Comparison of ENCODE assay signal across 12 cellular contexts in the genomic region with DNA sequence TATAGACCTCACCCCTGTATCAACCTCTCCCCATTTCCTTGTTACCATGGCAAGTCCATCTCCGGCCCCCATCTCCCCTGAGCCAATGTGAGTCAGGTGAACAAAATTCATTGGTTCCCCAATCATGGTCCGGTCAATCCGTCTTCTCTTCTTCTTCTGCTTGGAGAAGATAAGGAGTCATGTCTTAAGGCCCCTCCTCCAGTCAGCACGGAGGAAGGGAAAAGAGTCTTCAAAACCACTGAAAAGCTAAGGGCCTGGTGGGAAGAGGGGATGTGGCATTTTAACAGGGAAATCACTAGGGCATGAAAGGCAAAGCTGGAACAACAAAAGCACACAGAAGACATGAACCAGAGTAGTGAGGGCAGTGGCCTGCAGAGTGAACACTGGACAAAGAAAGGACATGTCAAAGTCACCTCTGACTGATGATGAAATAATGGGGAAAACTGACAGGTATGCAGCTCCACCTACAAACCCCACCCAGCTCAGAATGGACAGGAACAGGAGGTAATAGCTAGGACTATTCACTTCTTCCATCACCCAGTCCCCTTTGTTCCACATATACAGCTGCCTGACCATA. TPM values are rescaled to one million over a fixed set of nuclear protein-coding genes. Genes with fewer than 3 reads are reported as not detected.
A peak's percentile ranks its signal among the peaks of the same experiment; 100 is the strongest.
DNase-seq lines count a peak whose midpoint lies in the region; ATAC-seq and TF ChIP-seq lines count a peak whose summit lies in the region.
"Had no signal": no experiment of that assay in that cellular context is flagged by ENCODE, and none has a peak within 500 bp of the region (broad histone marks: within the 10 kb centered on the region; RNA-seq: fewer than 3 reads in every experiment).

No MANE protein-coding gene starts in this region.

- H3K27ac ChIP-seq in esophagus muscularis mucosa (replicated peaks in 1 of 4) (peak overlapping the region; percentile 50 to 95 (median 91)), skeletal muscle tissue (ENCODE audit: low read depth, low read length) (peak overlapping the region; percentile 93)
- H3K27ac ChIP-seq: KMS-11 had no signal

- H3K4me1 ChIP-seq in esophagus muscularis mucosa (peaks cover 35 to 42% (median 40%) of the 10 kb centered on the region in 4 donors), skeletal muscle tissue (ENCODE audit: control insufficient read depth in 3 of 3, insufficient read depth in 3 of 3, low read length in 3 of 3) (peaks cover 29 to 42% (median 38%) of the 10 kb centered on the region in 3 donors)

- no peaks in the 10 kb centered on the region for H3K9me3 Mint-ChIP-seq in Calu3 (ENCODE audit: low read depth, unreplicated experiment)

- peaks cover 46% of the 10 kb centered on the region for H3K4me1 Mint-ChIP-seq in Calu3 (ENCODE audit: low read depth, unreplicated experiment)
- H3K4me1 Mint-ChIP-seq in T-helper 17 cell = peaks cover 62% of the 10 kb centered on the region

- BruUV-seq in Calu3 (replicated peaks; lab: Mats Ljungman, UMichigan) = no TSS peak

- DNase-seq in Calu3 (no peak), T-helper 17 cell (no peak), esophagus muscularis mucosa (ENCODE audit: extremely low spot score) (no peak), NOMO-1 treated with dmso at 0.1 percent for 144 hours (lab: John Stamatoyannopoulos, UW; ENCODE audit: unreplicated experiment) (no peak), lower leg skin (ENCODE audit: low spot score in 2 of 2) (no peak), GM19238 (ENCODE audit: insufficient read length, low spot score) (no peak)
- DNase-seq: left lung, NCI-H345 had no signal

- TF ChIP-seq POLR2A in esophagus muscularis mucosa (IDR thresholded peaks at IDR 0.05; ENCODE audit: low read depth) = no peak
- no peak for TF ChIP-seq POLR2A in lower leg skin (IDR thresholded peaks at IDR 0.05)

- H3K27me3 Mint-ChIP-seq in Calu3 (ENCODE audit: unreplicated experiment) (no peaks in the 10 kb centered on the region), T-helper 17 cell (no peaks in the 10 kb centered on the region)

- intact Hi-C loops in Calu3 (cut with micrococcal nuclease; ENCODE audit: unreplicated experiment) (no loop called here), esophagus muscularis mucosa (cut with DNase I) (loop anchor here (5.0 kb wide), 1 partner anchor 33 kb away; no protein-coding TSS in a partner anchor), lower leg skin (cut with DNase I; ENCODE audit: low total_unique reads) (no loop called here)

- TF ChIP-seq CTCF in Calu3 (IDR thresholded peaks at IDR 0.05; ENCODE audit: unreplicated experiment) = no peak
- no peak for TF ChIP-seq CTCF in esophagus muscularis mucosa (IDR thresholded peaks at IDR 0.05)
- TF ChIP-seq CTCF in lower leg skin (IDR thresholded peaks at IDR 0.05) = no peak

- H3K4me3 ChIP-seq in esophagus muscularis mucosa (no peak overlapping the region), skeletal muscle tissue (ENCODE audit: low read length in 3 of 3) (no peak overlapping the region), lower leg skin (ENCODE audit: low read depth, poor library complexity, severe bottlenecking) (no peak overlapping the region)

- peak overlapping the region in 1 of 3 donors; percentile 1 for H3K9ac ChIP-seq in skeletal muscle tissue (ENCODE audit: low read depth in 1 of 3, low read length in 3 of 3)
- H3K9ac ChIP-seq: KMS-11 had no signal

- H3K27ac Mint-ChIP-seq in Calu3 (ENCODE audit: unreplicated experiment) (peak overlapping the region; percentile 14), T-helper 17 cell (peak overlapping the region; percentile 99)

- ATAC-seq in T-helper 17 cell (no peak), HG03520 (IDR thresholded peaks at IDR 0.05; ENCODE audit: unreplicated experiment) (no peak)
- ATAC-seq: left lung, Right ventricle myocardium inferior had no signal

- H3K36me3 Mint-ChIP-seq in Calu3 (ENCODE audit: insufficient read depth, unreplicated experiment) (peaks cover 91% of the 10 kb centered on the region), T-helper 17 cell (ENCODE audit: low read depth) (peaks cover 29% of the 10 kb centered on the region)

- TF ChIP-seq EP300 in esophagus muscularis mucosa (IDR thresholded peaks at IDR 0.05) = no peak

- WGBS in esophagus muscularis mucosa = 88% methylated on average over 4 of the region's 4 CpGs
- 85 to 89% methylated on average over 4 of the region's 4 CpGs for WGBS in lower leg skin, 2 donors

- H3K27me3 ChIP-seq in esophagus muscularis mucosa = no peaks in the 10 kb centered on the region
- H3K27me3 ChIP-seq in skeletal muscle tissue (ENCODE audit: control insufficient read depth in 3 of 3, insufficient read depth in 3 of 3, low read length in 3 of 3) = no peaks in the 10 kb centered on the region
- H3K27me3 ChIP-seq: left lung had no signal

- H3K4me3 Mint-ChIP-seq in Calu3 (ENCODE audit: low read depth, unreplicated experiment) (no peak overlapping the region), T-helper 17 cell (peak overlapping the region; percentile 98)

- H3K9me3 ChIP-seq in T-helper 17 cell (ENCODE audit: control insufficient read depth, low read length, poor library complexity, severe bottlenecking) (no peaks in the 10 kb centered on the region), esophagus muscularis mucosa (no peaks in the 10 kb centered on the region), skeletal muscle tissue (ENCODE audit: control insufficient read depth in 3 of 3, low read length in 3 of 3) (no peaks in the 10 kb centered on the region)
- H3K9me3 ChIP-seq: left lung had no signal

- CTCF ChIA-PET in Calu3 (lab: Charles Lee) = no interaction called here

- H3K36me3 ChIP-seq in esophagus muscularis mucosa (peaks cover 40 to 54% (median 52%) of the 10 kb centered on the region in 4 donors), skeletal muscle tissue (ENCODE audit: control insufficient read depth in 3 of 3, insufficient read depth in 3 of 3, low read length in 3 of 3) (peaks cover 27 to 66% (median 40%) of the 10 kb centered on the region in 3 donors)

RNA-seq across cellular contexts. Expression of a gene that starts 4.4 kb away (rescaled TPM):
- total RNA-seq in Calu3 (2022) (103 and 110 TPM in 2 replicates), T-helper 17 cell (100 to 1,000 TPM; 375 to 433 TPM), esophagus muscularis mucosa (10 to 100 TPM; 41.1 to 58.2 (median 49.6) TPM), skeletal muscle tissue (27.1 TPM), lower leg skin (10 to 100 TPM; 88.8 to 93.5 (median 92.0) TPM)

RNA-seq across cellular contexts. Expression of a gene that starts 5.1 kb away (rescaled TPM):
- total RNA-seq in Calu3 (2022) = 1.5 and 2.1 TPM in 2 replicates
- total RNA-seq in T-helper 17 cell = 1 to 10 TPM; 4.0 to 5.0 TPM
- total RNA-seq in esophagus muscularis mucosa = 1 to 10 TPM in 2 of 4 donors, under 1 TPM in 2; 0.78 to 1.7 (median 1.2) TPM
- total RNA-seq in skeletal muscle tissue = 2.1 TPM
- total RNA-seq in lower leg skin = 1 to 10 TPM in 1 of 4 donors, under 1 TPM in 3; 0.47 to 1.6 (median 0.70) TPM

RNA-seq across cellular contexts. Expression of a gene that starts 7.5 kb away (rescaled TPM):
- total RNA-seq in Calu3 (2022) (8.5 and 9.5 TPM in 2 replicates), T-helper 17 cell (under 1 TPM; 0.47 to 0.52 TPM), esophagus muscularis mucosa (1 to 10 TPM; 4.3 to 8.7 (median 8.2) TPM), skeletal muscle tissue (1.6 TPM), lower leg skin (1 to 10 TPM; 3.1 to 4.6 (median 3.6) TPM)

RNA-seq across cellular contexts. Expression of a gene that starts 15.5 kb away (rescaled TPM):
- 10.9 and 13.6 TPM in 2 replicates for total RNA-seq in Calu3 (2022)
- total RNA-seq in T-helper 17 cell = 10 to 100 TPM in 1 of 2 donors, 1 to 10 TPM in 1; 9.9 to 25.5 TPM
- 10 to 100 TPM; 16.1 to 25.7 (median 20.9) TPM for total RNA-seq in esophagus muscularis mucosa
- total RNA-seq in skeletal muscle tissue = 7.8 TPM
- 10 to 100 TPM in 2 of 4 donors, 1 to 10 TPM in 2; 8.1 to 16.6 (median 11.0) TPM for total RNA-seq in lower leg skin

RNA-seq across cellular contexts. Expression of a gene that starts 18.7 kb away (rescaled TPM):
- 1.2 and 2.4 TPM in 2 replicates for total RNA-seq in Calu3 (2022)
- under 1 TPM; 0.42 to 0.57 TPM for total RNA-seq in T-helper 17 cell
- total RNA-seq in esophagus muscularis mucosa = under 1 TPM; under 0.01 to 0.17 (median 0.12) TPM
- 0.52 TPM for total RNA-seq in skeletal muscle tissue
- total RNA-seq in lower leg skin = 100 to 1,000 TPM; 220 to 297 (median 254) TPM
